Comparison of ENCODE assay signal across 8 cellular contexts in genomic region chr2:61763605-61764034, GRCh38.
DNase-seq lines count a peak whose midpoint lies in the region; ATAC-seq and TF ChIP-seq lines count a peak whose summit lies in the region.

No MANE protein-coding gene starts in this region.

- peak overlapping the region; percentile 79 for H3K27ac ChIP-seq in adipose tissue (ENCODE audit: low read depth, low read length)
- H3K27ac ChIP-seq in cardiac muscle cell = peak overlapping the region; percentile 95

- ATAC-seq in GM18508 (IDR thresholded peaks at IDR 0.05; ENCODE audit: insufficient read depth, unreplicated experiment) = peak; percentile 6
- ATAC-seq in HG03097 (IDR thresholded peaks at IDR 0.05; ENCODE audit: low FRiP score, unreplicated experiment) = peak; percentile 14
- ATAC-seq in GM19328 (IDR thresholded peaks at IDR 0.05; ENCODE audit: unreplicated experiment) = no peak

- TF ChIP-seq CTCF in BE2C (IDR thresholded peaks at IDR 0.05; ENCODE audit: low read depth, low read length) = no peak
- TF ChIP-seq CTCF in cardiac muscle cell (IDR thresholded peaks at IDR 0.05; ENCODE audit: low read depth, low read length) = peak; percentile 31

- H3K4me3 ChIP-seq in BE2C (ENCODE audit: low read depth, low read length) (peak overlapping the region; percentile 73), cardiac muscle cell (peak overlapping the region; percentile 51)

- no peaks in the 10 kb centered on the region for H3K9me3 ChIP-seq in BE2C
- H3K9me3 ChIP-seq in cardiac muscle cell (ENCODE audit: low read depth) = no peaks in the 10 kb centered on the region

- H3K27me3 ChIP-seq in BE2C = no peaks in the 10 kb centered on the region
- no peaks in the 10 kb centered on the region for H3K27me3 ChIP-seq in cardiac muscle cell

- H3K4me1 ChIP-seq in BE2C (no peaks in the 10 kb centered on the region), cardiac muscle cell (ENCODE audit: low read depth) (peaks cover 6% of the 10 kb centered on the region)

- peak; percentile 64 for DNase-seq in BE2C
- DNase-seq in NCI-H446 treated with DMSO at 0.1 percent for 48 hours (lab: John Stamatoyannopoulos, UW) = peak; percentile 78
- peak; percentile 87 to 93 for DNase-seq in cardiac muscle cell (ENCODE audit: low read depth in 1 of 2, low spot score in 1 of 2)
- peak; percentile 84 for DNase-seq in occipital lobe (lab: John Stamatoyannopoulos, UW)

- WGBS in adipose tissue, 3 donors = 0 to 1% (median 0%) methylated on average over 23 of the region's 23 CpGs

- H3K36me3 ChIP-seq in BE2C = no peaks in the 10 kb centered on the region
- no peaks in the 10 kb centered on the region for H3K36me3 ChIP-seq in cardiac muscle cell
